ENCODE assay signal across 1 cellular context in the genomic region with DNA sequence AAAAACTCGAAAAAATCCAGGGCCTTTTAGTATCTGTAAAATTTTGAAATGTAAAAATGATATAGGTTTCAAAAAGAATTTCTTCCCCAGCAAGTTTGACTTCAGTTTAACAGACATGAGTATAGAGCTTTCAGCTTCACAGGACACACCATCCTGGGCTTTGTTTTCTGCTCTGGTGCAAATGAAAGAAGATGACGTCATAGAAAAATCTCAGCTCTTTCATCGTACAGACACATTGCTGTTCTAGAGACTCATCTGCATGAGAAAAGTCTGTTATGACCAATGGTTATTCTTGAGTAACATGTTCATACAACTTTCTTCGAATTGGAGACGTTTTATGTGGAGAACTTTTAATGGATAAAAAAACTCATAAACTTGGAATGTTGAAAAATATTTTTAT.
TF ChIP-seq lines count a peak whose summit lies in the region.

No MANE protein-coding gene starts in this region.

TF ChIP-seq in K562, 482 proteins besides CTCF, POLR2A, EP300 and RAD21:
- TF ChIP-seq ZNF518B (CRISPR knock-in tag; IDR thresholded peaks at IDR 0.05) (no peak), NR3C1 (CRISPR knock-in tag; IDR thresholded peaks at IDR 0.05) (no peak), ADNP (tag; IDR thresholded peaks at IDR 0.05) (no peak), TEAD4 (IDR thresholded peaks at IDR 0.05; ENCODE audit: low read length) (no peak), TEAD4 (CRISPR knock-in tag; IDR thresholded peaks at IDR 0.05; ENCODE audit: borderline replicate concordance) (no peak), ZNF384 (IDR thresholded peaks at IDR 0.05; ENCODE audit: low read depth, low read length) (no peak), CBX8 (IDR thresholded peaks at IDR 0.05; ENCODE audit: borderline replicate concordance, extremely low read depth, low read depth, low read length, poor library complexity, severe bottlenecking) (no peak), ZNF696 (CRISPR knock-in tag; conservative IDR thresholded peaks at IDR 0.05) (no peak), ZNF740 (CRISPR knock-in tag; IDR thresholded peaks at IDR 0.05) (no peak), ZNF740 (tag; IDR thresholded peaks at IDR 0.05) (no peak), HDAC3 (IDR thresholded peaks at IDR 0.05; ENCODE audit: borderline replicate concordance, partially characterized antibody) (no peak), CAMTA2 (CRISPR knock-in tag; conservative IDR thresholded peaks at IDR 0.05) (no peak), ILK (tag; IDR thresholded peaks at IDR 0.05; ENCODE audit: borderline replicate concordance, low read depth) (no peak), TARDBP (IDR thresholded peaks at IDR 0.05) (no peak), JUNB (CRISPR knock-in tag; conservative IDR thresholded peaks at IDR 0.05) (0 out of 2 replicates have a peak, but pooled peaks have one; percentile 7), PHF8 (IDR thresholded peaks at IDR 0.05; ENCODE audit: borderline replicate concordance, low read length) (no peak), JUN (IDR thresholded peaks at IDR 0.05; ENCODE audit: borderline replicate concordance, low read depth, low read length) (no peak), JUN (CRISPR knock-in tag; IDR thresholded peaks at IDR 0.05; ENCODE audit: borderline replicate concordance) (no peak), DDX20 (tag; IDR thresholded peaks at IDR 0.05; ENCODE audit: low read depth) (no peak), KDM5B (IDR thresholded peaks at IDR 0.05; ENCODE audit: insufficient replicate concordance, low read depth, low read length) (no peak), ZKSCAN1 (IDR thresholded peaks at IDR 0.05; ENCODE audit: low read depth, low read length) (no peak), JUND (IDR thresholded peaks at IDR 0.05; ENCODE audit: borderline replicate concordance, low read depth, low read length) (peak; percentile 24; the same call in 1 of the 2 replicates), JUND (tag; IDR thresholded peaks at IDR 0.05; ENCODE audit: borderline replicate concordance, low read depth, low read length) (peak; percentile 61; the same call in 1 of the 3 replicates), ATF1 (CRISPR knock-in tag; IDR thresholded peaks at IDR 0.05) (no peak), ATF1 (tag; IDR thresholded peaks at IDR 0.05) (peak; percentile 41; the same call in 1 of the 2 replicates), TGIF2 (CRISPR knock-in tag; IDR thresholded peaks at IDR 0.05) (no peak), POLR3G (IDR thresholded peaks at IDR 0.05; ENCODE audit: extremely low read depth, insufficient read length, insufficient replicate concordance) (no peak), ZNF764 (CRISPR knock-in tag; IDR thresholded peaks at IDR 0.05; ENCODE audit: low read depth) (no peak), ATF7 (IDR thresholded peaks at IDR 0.05) (peak; percentile 67), ZNF561 (CRISPR knock-in tag; conservative IDR thresholded peaks at IDR 0.05) (no peak), TFAM (CRISPR knock-in tag; conservative IDR thresholded peaks at IDR 0.05) (no peak), TAF9B (IDR thresholded peaks at IDR 0.05; ENCODE audit: partially characterized antibody) (no peak), ZFPM2 (CRISPR knock-in tag; IDR thresholded peaks at IDR 0.05) (no peak), MIER1 (IDR thresholded peaks at IDR 0.05; ENCODE audit: low read depth) (no peak), HNRNPUL1 (IDR thresholded peaks at IDR 0.05; ENCODE audit: low read length) (no peak)
- TF ChIP-seq, protein P1, sequence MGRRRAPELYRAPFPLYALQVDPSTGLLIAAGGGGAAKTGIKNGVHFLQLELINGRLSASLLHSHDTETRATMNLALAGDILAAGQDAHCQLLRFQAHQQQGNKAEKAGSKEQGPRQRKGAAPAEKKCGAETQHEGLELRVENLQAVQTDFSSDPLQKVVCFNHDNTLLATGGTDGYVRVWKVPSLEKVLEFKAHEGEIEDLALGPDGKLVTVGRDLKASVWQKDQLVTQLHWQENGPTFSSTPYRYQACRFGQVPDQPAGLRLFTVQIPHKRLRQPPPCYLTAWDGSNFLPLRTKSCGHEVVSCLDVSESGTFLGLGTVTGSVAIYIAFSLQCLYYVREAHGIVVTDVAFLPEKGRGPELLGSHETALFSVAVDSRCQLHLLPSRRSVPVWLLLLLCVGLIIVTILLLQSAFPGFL (CRISPR knock-in tag; IDR thresholded peaks at IDR 0.05), result no peak
- TF ChIP-seq, protein P2, sequence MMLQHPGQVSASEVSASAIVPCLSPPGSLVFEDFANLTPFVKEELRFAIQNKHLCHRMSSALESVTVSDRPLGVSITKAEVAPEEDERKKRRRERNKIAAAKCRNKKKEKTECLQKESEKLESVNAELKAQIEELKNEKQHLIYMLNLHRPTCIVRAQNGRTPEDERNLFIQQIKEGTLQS (IDR thresholded peaks at IDR 0.05), result peak; percentile 70
- TF ChIP-seq, protein P2 (CRISPR knock-in tag; conservative IDR thresholded peaks at IDR 0.05), result no peak
- TF ChIP-seq, protein P3, sequence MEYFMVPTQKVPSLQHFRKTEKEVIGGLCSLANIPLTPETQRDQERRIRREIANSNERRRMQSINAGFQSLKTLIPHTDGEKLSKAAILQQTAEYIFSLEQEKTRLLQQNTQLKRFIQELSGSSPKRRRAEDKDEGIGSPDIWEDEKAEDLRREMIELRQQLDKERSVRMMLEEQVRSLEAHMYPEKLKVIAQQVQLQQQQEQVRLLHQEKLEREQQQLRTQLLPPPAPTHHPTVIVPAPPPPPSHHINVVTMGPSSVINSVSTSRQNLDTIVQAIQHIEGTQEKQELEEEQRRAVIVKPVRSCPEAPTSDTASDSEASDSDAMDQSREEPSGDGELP (CRISPR knock-in tag; IDR thresholded peaks at IDR 0.05; ENCODE audit: borderline replicate concordance), result no peak
- TF ChIP-seq, protein P4, sequence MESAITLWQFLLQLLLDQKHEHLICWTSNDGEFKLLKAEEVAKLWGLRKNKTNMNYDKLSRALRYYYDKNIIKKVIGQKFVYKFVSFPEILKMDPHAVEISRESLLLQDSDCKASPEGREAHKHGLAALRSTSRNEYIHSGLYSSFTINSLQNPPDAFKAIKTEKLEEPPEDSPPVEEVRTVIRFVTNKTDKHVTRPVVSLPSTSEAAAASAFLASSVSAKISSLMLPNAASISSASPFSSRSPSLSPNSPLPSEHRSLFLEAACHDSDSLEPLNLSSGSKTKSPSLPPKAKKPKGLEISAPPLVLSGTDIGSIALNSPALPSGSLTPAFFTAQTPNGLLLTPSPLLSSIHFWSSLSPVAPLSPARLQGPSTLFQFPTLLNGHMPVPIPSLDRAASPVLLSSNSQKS (CRISPR knock-in tag; IDR thresholded peaks at IDR 0.05), result no peak
- TF ChIP-seq, protein P5, sequence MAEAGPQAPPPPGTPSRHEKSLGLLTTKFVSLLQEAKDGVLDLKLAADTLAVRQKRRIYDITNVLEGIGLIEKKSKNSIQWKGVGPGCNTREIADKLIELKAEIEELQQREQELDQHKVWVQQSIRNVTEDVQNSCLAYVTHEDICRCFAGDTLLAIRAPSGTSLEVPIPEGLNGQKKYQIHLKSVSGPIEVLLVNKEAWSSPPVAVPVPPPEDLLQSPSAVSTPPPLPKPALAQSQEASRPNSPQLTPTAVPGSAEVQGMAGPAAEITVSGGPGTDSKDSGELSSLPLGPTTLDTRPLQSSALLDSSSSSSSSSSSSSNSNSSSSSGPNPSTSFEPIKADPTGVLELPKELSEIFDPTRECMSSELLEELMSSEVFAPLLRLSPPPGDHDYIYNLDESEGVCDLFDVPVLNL (CRISPR knock-in tag; IDR thresholded peaks at IDR 0.05; ENCODE audit: low read depth), result no peak
- TF ChIP-seq, protein P6, sequence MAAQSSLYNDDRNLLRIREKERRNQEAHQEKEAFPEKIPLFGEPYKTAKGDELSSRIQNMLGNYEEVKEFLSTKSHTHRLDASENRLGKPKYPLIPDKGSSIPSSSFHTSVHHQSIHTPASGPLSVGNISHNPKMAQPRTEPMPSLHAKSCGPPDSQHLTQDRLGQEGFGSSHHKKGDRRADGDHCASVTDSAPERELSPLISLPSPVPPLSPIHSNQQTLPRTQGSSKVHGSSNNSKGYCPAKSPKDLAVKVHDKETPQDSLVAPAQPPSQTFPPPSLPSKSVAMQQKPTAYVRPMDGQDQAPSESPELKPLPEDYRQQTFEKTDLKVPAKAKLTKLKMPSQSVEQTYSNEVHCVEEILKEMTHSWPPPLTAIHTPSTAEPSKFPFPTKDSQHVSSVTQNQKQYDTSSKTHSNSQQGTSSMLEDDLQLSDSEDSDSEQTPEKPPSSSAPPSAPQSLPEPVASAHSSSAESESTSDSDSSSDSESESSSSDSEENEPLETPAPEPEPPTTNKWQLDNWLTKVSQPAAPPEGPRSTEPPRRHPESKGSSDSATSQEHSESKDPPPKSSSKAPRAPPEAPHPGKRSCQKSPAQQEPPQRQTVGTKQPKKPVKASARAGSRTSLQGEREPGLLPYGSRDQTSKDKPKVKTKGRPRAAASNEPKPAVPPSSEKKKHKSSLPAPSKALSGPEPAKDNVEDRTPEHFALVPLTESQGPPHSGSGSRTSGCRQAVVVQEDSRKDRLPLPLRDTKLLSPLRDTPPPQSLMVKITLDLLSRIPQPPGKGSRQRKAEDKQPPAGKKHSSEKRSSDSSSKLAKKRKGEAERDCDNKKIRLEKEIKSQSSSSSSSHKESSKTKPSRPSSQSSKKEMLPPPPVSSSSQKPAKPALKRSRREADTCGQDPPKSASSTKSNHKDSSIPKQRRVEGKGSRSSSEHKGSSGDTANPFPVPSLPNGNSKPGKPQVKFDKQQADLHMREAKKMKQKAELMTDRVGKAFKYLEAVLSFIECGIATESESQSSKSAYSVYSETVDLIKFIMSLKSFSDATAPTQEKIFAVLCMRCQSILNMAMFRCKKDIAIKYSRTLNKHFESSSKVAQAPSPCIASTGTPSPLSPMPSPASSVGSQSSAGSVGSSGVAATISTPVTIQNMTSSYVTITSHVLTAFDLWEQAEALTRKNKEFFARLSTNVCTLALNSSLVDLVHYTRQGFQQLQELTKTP (IDR thresholded peaks at IDR 0.05; ENCODE audit: low read depth in 1 of 2, partially characterized antibody in 2 of 2), result no peak
- TF ChIP-seq, protein P7, sequence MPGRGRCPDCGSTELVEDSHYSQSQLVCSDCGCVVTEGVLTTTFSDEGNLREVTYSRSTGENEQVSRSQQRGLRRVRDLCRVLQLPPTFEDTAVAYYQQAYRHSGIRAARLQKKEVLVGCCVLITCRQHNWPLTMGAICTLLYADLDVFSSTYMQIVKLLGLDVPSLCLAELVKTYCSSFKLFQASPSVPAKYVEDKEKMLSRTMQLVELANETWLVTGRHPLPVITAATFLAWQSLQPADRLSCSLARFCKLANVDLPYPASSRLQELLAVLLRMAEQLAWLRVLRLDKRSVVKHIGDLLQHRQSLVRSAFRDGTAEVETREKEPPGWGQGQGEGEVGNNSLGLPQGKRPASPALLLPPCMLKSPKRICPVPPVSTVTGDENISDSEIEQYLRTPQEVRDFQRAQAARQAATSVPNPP (IDR thresholded peaks at IDR 0.05; ENCODE audit: borderline replicate concordance, insufficient read depth, insufficient read length), result no peak
- TF ChIP-seq, protein P8, sequence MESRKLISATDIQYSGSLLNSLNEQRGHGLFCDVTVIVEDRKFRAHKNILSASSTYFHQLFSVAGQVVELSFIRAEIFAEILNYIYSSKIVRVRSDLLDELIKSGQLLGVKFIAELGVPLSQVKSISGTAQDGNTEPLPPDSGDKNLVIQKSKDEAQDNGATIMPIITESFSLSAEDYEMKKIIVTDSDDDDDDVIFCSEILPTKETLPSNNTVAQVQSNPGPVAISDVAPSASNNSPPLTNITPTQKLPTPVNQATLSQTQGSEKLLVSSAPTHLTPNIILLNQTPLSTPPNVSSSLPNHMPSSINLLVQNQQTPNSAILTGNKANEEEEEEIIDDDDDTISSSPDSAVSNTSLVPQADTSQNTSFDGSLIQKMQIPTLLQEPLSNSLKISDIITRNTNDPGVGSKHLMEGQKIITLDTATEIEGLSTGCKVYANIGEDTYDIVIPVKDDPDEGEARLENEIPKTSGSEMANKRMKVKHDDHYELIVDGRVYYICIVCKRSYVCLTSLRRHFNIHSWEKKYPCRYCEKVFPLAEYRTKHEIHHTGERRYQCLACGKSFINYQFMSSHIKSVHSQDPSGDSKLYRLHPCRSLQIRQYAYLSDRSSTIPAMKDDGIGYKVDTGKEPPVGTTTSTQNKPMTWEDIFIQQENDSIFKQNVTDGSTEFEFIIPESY (CRISPR knock-in tag; IDR thresholded peaks at IDR 0.05), result no peak
